Comparison of ENCODE assay signal across 26 cellular contexts in genomic region chr11:2179516-2179915, GRCh38. TPM values are rescaled to one million over a fixed set of nuclear protein-coding genes. Genes with fewer than 3 reads are reported as not detected.
"Had no signal": no experiment of that assay in that cellular context is flagged by ENCODE, and none has a peak within 500 bp of the region (broad histone marks: within the 10 kb centered on the region; RNA-seq: fewer than 3 reads in every experiment).

No MANE protein-coding gene starts in this region.

- H3K27me3 ChIP-seq: testis had no signal

- ATAC-seq: gastrocnemius medialis; heart right ventricle; left cardiac atrium; lower lobe of right lung; natural killer cell treated with Interleukin-12 subunit alpha and Interleukin-12 subunit beta and Interleukin-15 and Interleukin-18, amount 100 ng/mL, for 72 hours; sciatic nerve; stimulated activated memory B cell treated with anti-CD40 and anti-IgM and Interleukin-4, amounts not matched to agents 10 μg/mL and 1 μg/mL and 100 μg/mL, for 72 hours had no signal

- DNase-seq: cortex of kidney; dorsolateral prefrontal cortex; effector CD8-positive, alpha-beta T cell; gastrocnemius medialis; heart right ventricle; kidney; left cardiac atrium; left ventricle myocardium inferior; lower lobe of right lung; psoas muscle; spleen; stimulated activated CD4-positive, alpha-beta T cell treated with anti-CD3 and anti-CD28 coated beads, Interleukin-15, amount 100 ng/mL, for 24 hours; stimulated activated CD4-positive, alpha-beta T cell treated with anti-CD3 and anti-CD28 coated beads, Interleukin-1b, Interleukin-23, amount 100 ng/mL, for 48 hours; stimulated activated CD4-positive, alpha-beta T cell treated with anti-CD3 and anti-CD28 coated beads, Interleukin-4, amount 100 ng/mL, for 24 hours; testis had no signal

- H3K4me3 ChIP-seq: dorsolateral prefrontal cortex, gastrocnemius medialis, heart right ventricle, left ventricle myocardium inferior, lower lobe of right lung, psoas muscle, spleen, testis, tibial nerve had no signal

- H3K9me3 ChIP-seq: gastrocnemius medialis, heart right ventricle, left ventricle myocardium inferior, lower lobe of right lung, neutrophil, psoas muscle, spleen, testis, tibial nerve had no signal

- H3K4me1 ChIP-seq: gastrocnemius medialis, heart right ventricle, lower lobe of right lung, psoas muscle, spleen, testis had no signal

- H3K27ac ChIP-seq: dorsolateral prefrontal cortex, gastrocnemius medialis, heart right ventricle, left ventricle myocardium inferior, lower lobe of right lung, neutrophil, psoas muscle, spleen, testis, tibial nerve had no signal

- H3K36me3 ChIP-seq: gastrocnemius medialis, heart right ventricle, left ventricle myocardium inferior, lower lobe of right lung, neutrophil, spleen, tibial nerve had no signal

RNA-seq across cellular contexts. Expression of gene TH, which starts 7.9 kb away (rescaled TPM):
- total RNA-seq: gastrocnemius medialis; heart right ventricle; kidney; left cardiac atrium; left ventricle myocardium inferior; lower lobe of right lung; natural killer cell treated with Interleukin-12 subunit alpha and Interleukin-12 subunit beta and Interleukin-15 and Interleukin-18, amount 100 ng/mL, for 72 hours; osteoblast; skeletal muscle tissue had no signal
- polyA plus RNA-seq: fibroblast of lung had no signal

RNA-seq across cellular contexts. Expression of gene INS, which starts 18.5 kb away (rescaled TPM):
- total RNA-seq: dorsolateral prefrontal cortex; esophagus mucosa; fibroblast of lung; gastrocnemius medialis; kidney; left cardiac atrium; left ventricle myocardium inferior; lower lobe of right lung; mesothelial cell of epicardium; natural killer cell treated with Interleukin-12 subunit alpha and Interleukin-12 subunit beta and Interleukin-15 and Interleukin-18, amount 100 ng/mL, for 72 hours; osteoblast; psoas muscle; skeletal muscle tissue; testis; ureter had no signal
- polyA plus RNA-seq: fibroblast of lung had no signal
